ENCODE assay signal across 10 cellular contexts in genomic region chr3:105865867-105866350, GRCh38. TPM values are rescaled to one million over a fixed set of nuclear protein-coding genes. Genes with fewer than 3 reads are reported as not detected.
DNase-seq lines count a peak whose midpoint lies in the region; ATAC-seq, FAIRE-seq and TF ChIP-seq lines count a peak whose summit lies in the region.
"Had no signal": no experiment of that assay in that cellular context is flagged by ENCODE, and none has a peak within 500 bp of the region (broad histone marks: within the 10 kb centered on the region; RNA-seq: fewer than 3 reads in every experiment).

No MANE protein-coding gene starts in this region.

- H3K4me3 ChIP-seq in keratinocyte (ENCODE audit: control insufficient read depth in 2 of 3, extremely low read depth in 1 of 3, insufficient read depth in 2 of 3, low read depth in 1 of 3, low read length in 3 of 3): no peak overlapping the region
- peak overlapping the region; percentile 97 for H3K4me3 ChIP-seq in thoracic aorta

- H3K9me1 ChIP-seq in keratinocyte (ENCODE audit: control insufficient read depth, extremely low read depth, insufficient read depth, low read length): no peaks in the 10 kb centered on the region

- peaks cover 9% of the 10 kb centered on the region for H3K79me2 ChIP-seq in keratinocyte (ENCODE audit: control insufficient read depth, insufficient read depth, low read length)

- H2AFZ ChIP-seq in keratinocyte (ENCODE audit: control insufficient read depth, low read length): no peak overlapping the region

- H3K9me3 ChIP-seq in keratinocyte (ENCODE audit: control insufficient read depth, low read depth, low read length) (no peaks in the 10 kb centered on the region), thoracic aorta (no peaks in the 10 kb centered on the region)

- H3K4me1 ChIP-seq in keratinocyte (ENCODE audit: control insufficient read depth, extremely low read depth, insufficient read depth, low read length) (peaks cover 13% of the 10 kb centered on the region), thoracic aorta (ENCODE audit: control insufficient read depth in 1 of 2, low read depth in 2 of 2) (peaks cover 28 to 55% of the 10 kb centered on the region in 2 donors)

- H3K27me3 ChIP-seq in keratinocyte (ENCODE audit: control insufficient read depth, extremely low read depth, insufficient read depth, low read length) (no peaks in the 10 kb centered on the region), thoracic aorta (replicated peaks; ENCODE audit: insufficient read depth) (no peaks in the 10 kb centered on the region)

- H3K36me3 ChIP-seq in keratinocyte (ENCODE audit: control insufficient read depth in 2 of 2, extremely low read depth in 1 of 2, insufficient read depth in 2 of 2, low read length in 2 of 2) (no peaks in the 10 kb centered on the region), thoracic aorta (no peaks in the 10 kb centered on the region)

- DNase-seq in activated T-cell treated with anti-CD3 and anti-CD28 coated beads, Interleukin-2, amount 50 U/mL, for 4 hours: no peak
- DNase-seq in activated T-cell treated with anti-CD3 and anti-CD28 coated beads, Interleukin-2, amount 50 U/mL, for 1 hour: no peak
- no peak for DNase-seq in activated naive CD8-positive, alpha-beta T cell treated with anti-CD3 and anti-CD28 coated beads for 36 hours
- no peak for DNase-seq in keratinocyte (ENCODE audit: low read depth, low spot score)
- DNase-seq in thoracic aorta (ENCODE audit: low spot score): no peak
- DNase-seq in GDM1 (lab: John Stamatoyannopoulos, UW): no peak
- DNase-seq in NCI-H345 treated with DMSO at 0.1 percent for 48 hours (lab: John Stamatoyannopoulos, UW; ENCODE audit: unreplicated experiment): no peak
- no peak for DNase-seq in RPMI8226
- DNase-seq: NCI-H1092 had no signal

- no peaks in the 10 kb centered on the region for H3K9me3 Mint-ChIP-seq in activated T-cell treated with anti-CD3 and anti-CD28 coated beads, Interleukin-2, amount 50 U/mL, for 4 hours
- H3K9me3 Mint-ChIP-seq in activated naive CD8-positive, alpha-beta T cell treated with anti-CD3 and anti-CD28 coated beads for 36 hours: no peaks in the 10 kb centered on the region

- H3K36me3 Mint-ChIP-seq in activated T-cell treated with anti-CD3 and anti-CD28 coated beads, Interleukin-2, amount 50 U/mL, for 4 hours (ENCODE audit: insufficient read depth): peaks cover 37% of the 10 kb centered on the region
- peaks cover 42% of the 10 kb centered on the region for H3K36me3 Mint-ChIP-seq in activated naive CD8-positive, alpha-beta T cell treated with anti-CD3 and anti-CD28 coated beads for 36 hours

- no peak for ATAC-seq in activated T-cell treated with anti-CD3 and anti-CD28 coated beads, Interleukin-2, amount 50 U/mL, for 4 hours
- ATAC-seq in thoracic aorta (ENCODE audit: insufficient number of reproducible peaks, low FRiP score, low read depth): no peak

- no peak for TF ChIP-seq CTCF in keratinocyte (optimal IDR thresholded peaks at IDR 0.05 in 1 of 3, IDR thresholded peaks at IDR 0.05 in 1 of 3, conservative IDR thresholded peaks at IDR 0.05 in 1 of 3; ENCODE audit: extremely low read depth in 1 of 3, insufficient read depth in 2 of 3, low read length in 3 of 3)
- TF ChIP-seq CTCF in thoracic aorta (IDR thresholded peaks at IDR 0.05): no peak

- H3K9ac ChIP-seq in keratinocyte (ENCODE audit: control insufficient read depth, extremely low read depth, insufficient read depth, low read length): no peak overlapping the region

- peaks cover 49% of the 10 kb centered on the region for H3K4me1 Mint-ChIP-seq in activated T-cell treated with anti-CD3 and anti-CD28 coated beads, Interleukin-2, amount 50 U/mL, for 4 hours (ENCODE audit: low read depth)
- peaks cover 29% of the 10 kb centered on the region for H3K4me1 Mint-ChIP-seq in activated naive CD8-positive, alpha-beta T cell treated with anti-CD3 and anti-CD28 coated beads for 36 hours

- no peaks in the 10 kb centered on the region for H4K20me1 ChIP-seq in keratinocyte (ENCODE audit: control insufficient read depth, extremely low read depth, insufficient read depth, low read length)

- no peak overlapping the region for H3K27ac ChIP-seq in keratinocyte (ENCODE audit: control insufficient read depth, insufficient read depth, low read length)
- H3K27ac ChIP-seq in thoracic aorta: peak overlapping the region in 1 of 2 donors; percentile 99

- no peaks in the 10 kb centered on the region for H3K27me3 Mint-ChIP-seq in activated T-cell treated with anti-CD3 and anti-CD28 coated beads, Interleukin-2, amount 50 U/mL, for 4 hours (ENCODE audit: low read depth)
- H3K27me3 Mint-ChIP-seq in activated naive CD8-positive, alpha-beta T cell treated with anti-CD3 and anti-CD28 coated beads for 36 hours: no peaks in the 10 kb centered on the region

- no peak for FAIRE-seq in keratinocyte (lab: Jason Lieb, UNC)
- FAIRE-seq: bronchial epithelial cell had no signal

- dilution Hi-C loops in keratinocyte (cut with MboI; ENCODE audit: extremely low pct_ligation_motif_present, low sequenced_read_pairs): no loop called here

- peak overlapping the region; percentile 95 for H3K4me3 Mint-ChIP-seq in activated T-cell treated with anti-CD3 and anti-CD28 coated beads, Interleukin-2, amount 50 U/mL, for 4 hours
- H3K4me3 Mint-ChIP-seq in activated naive CD8-positive, alpha-beta T cell treated with anti-CD3 and anti-CD28 coated beads for 36 hours: peak overlapping the region; percentile 93

- peak overlapping the region; percentile 92 for H3K4me2 ChIP-seq in keratinocyte (ENCODE audit: control insufficient read depth, extremely low read depth, insufficient read depth, low read depth, low read length)

- peak overlapping the region; percentile 92 for H3K27ac Mint-ChIP-seq in activated naive CD8-positive, alpha-beta T cell treated with anti-CD3 and anti-CD28 coated beads for 36 hours

RNA-seq across cellular contexts. Expression of gene CBLB, which starts 2.9 kb away (rescaled TPM):
- 10 to 100 TPM; 61.0 to 78.6 (median 70.4) TPM for total RNA-seq in activated T-cell treated with anti-CD3 and anti-CD28 coated beads, Interleukin-2, amount 50 U/mL, for 4 hours
- 10 to 100 TPM; 95.1 to 97.3 TPM for total RNA-seq in activated naive CD8-positive, alpha-beta T cell treated with anti-CD3 and anti-CD28 coated beads for 36 hours
- polyA plus RNA-seq in keratinocyte: 10.5 to 16.4 TPM (median 13.6 TPM) in 3 replicates
- 6.2 TPM for polyA plus RNA-seq in keratinocyte (2011; ENCODE audit: low read depth)
- 7.7 and 11.2 TPM in 2 replicates for polyA plus RNA-seq in keratinocyte (2011; cell fraction: cytosol; rRNA removed)
- polyA plus RNA-seq in keratinocyte (2011; cell fraction: nucleus; rRNA removed): 36.2 and 37.7 TPM in 2 replicates
- polyA plus RNA-seq in keratinocyte (2012; ENCODE audit: low replicate concordance): 7.1 TPM in 2 replicates
- polyA minus RNA-seq in keratinocyte: 4.1 to 38.5 TPM (median 28.1 TPM) in 3 replicates
- 10.7 TPM for polyA minus RNA-seq in keratinocyte (2011; cell fraction: cytosol; rRNA and poly(A)+ RNA removed)
- 50.2 and 91.6 TPM in 2 replicates for polyA minus RNA-seq in keratinocyte (2011; cell fraction: nucleus; rRNA and poly(A)+ RNA removed)
- total RNA-seq in thoracic aorta: 100 to 1,000 TPM in 1 of 2 donors, 10 to 100 TPM in 1; 51.0 to 145 TPM
